Comparison of ENCODE assay signal across 14 cellular contexts in the genomic region with DNA sequence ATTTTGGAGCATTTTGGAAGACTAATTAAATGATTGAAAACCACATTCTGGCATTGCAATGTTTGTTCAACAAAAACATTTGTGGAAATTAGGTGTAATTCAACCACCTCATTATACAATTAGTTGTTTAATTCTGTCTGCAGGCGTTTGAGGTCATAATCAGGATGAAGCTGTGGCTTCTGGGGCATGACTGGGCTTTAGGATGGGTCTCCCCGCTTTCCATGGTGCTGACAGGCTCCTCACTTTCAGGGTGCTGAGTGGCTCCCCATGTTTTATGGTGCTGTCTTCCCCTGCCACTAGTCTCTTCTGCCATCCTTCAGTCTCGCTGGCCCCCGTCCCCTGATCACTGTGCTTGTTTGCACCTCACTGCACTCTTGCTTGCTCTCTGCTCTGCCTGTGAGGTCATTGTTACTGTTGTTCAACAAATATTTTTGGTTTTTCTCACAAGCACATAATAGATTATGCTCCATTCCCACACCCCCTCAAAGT. TPM values are rescaled to one million over a fixed set of nuclear protein-coding genes. Genes with fewer than 3 reads are reported as not detected.
A peak's percentile ranks its signal among the peaks of the same experiment; 100 is the strongest.
DNase-seq lines count a peak whose midpoint lies in the region; ATAC-seq and TF ChIP-seq lines count a peak whose summit lies in the region.
"Had no signal": no experiment of that assay in that cellular context is flagged by ENCODE, and none has a peak within 500 bp of the region (broad histone marks: within the 10 kb centered on the region; RNA-seq: fewer than 3 reads in every experiment).

No MANE protein-coding gene starts in this region.

- 30 to 31% methylated on average over 4 of the region's 4 CpGs for WGBS in GM23248 (ENCODE audit: low coverage in 1 of 2, low lambda C conversion rate in 2 of 2, missing lambda C conversion rate in 2 of 2), 2 experiments
- WGBS in aorta, 2 donors: 84 to 85% methylated on average over 4 of the region's 4 CpGs

- in situ Hi-C loops in GM23248 (cut with MboI): no loop called here

- no peak overlapping the region for H3K4me2 ChIP-seq in GM23248 (ENCODE audit: unreplicated experiment)

- H3K4me3 ChIP-seq in H7 (ENCODE audit: insufficient read depth, low read depth, low read length) (no peak overlapping the region), RWPE2 (ENCODE audit: severe bottlenecking) (no peak overlapping the region), GM23248 (no peak overlapping the region), aorta (ENCODE audit: low read length in 2 of 2) (no peak overlapping the region)

- H3K4me1 ChIP-seq in RWPE2 (ENCODE audit: insufficient read depth, poor library complexity, severe bottlenecking) (no peaks in the 10 kb centered on the region), GM23248 (ENCODE audit: insufficient read depth) (no peaks in the 10 kb centered on the region), aorta (ENCODE audit: control insufficient read depth in 1 of 2, insufficient read depth in 2 of 2, low read length in 2 of 2) (no peaks in the 10 kb centered on the region)

- H2AFZ ChIP-seq in GM23248: no peak overlapping the region

- no peaks in the 10 kb centered on the region for H3K79me2 ChIP-seq in GM23248 (ENCODE audit: insufficient read depth)

- intact Hi-C loops in aorta (cut with DNase I): no loop called here
- intact Hi-C loops in activated T-helper 2 cell treated with anti-CD3 and anti-CD28 coated beads, Interferon-gamma antibody, Interleukin-2, Interleukin-4, amounts not matched to agents 10 μg/mL and 5 μg/mL and 100 μg/mL, durations not matched to agents 14 hours and 24 hours and 36 hours (cut with micrococcal nuclease): no loop called here

- ATAC-seq in RWPE2 (ENCODE audit: low read depth) (no peak), aorta (ENCODE audit: low FRiP score) (no peak)

- no peak overlapping the region for H3K27ac ChIP-seq in RWPE2 (ENCODE audit: poor library complexity, severe bottlenecking)
- H3K27ac ChIP-seq in GM23248: no peak overlapping the region
- H3K27ac ChIP-seq in aorta (ENCODE audit: low read depth in 1 of 2, low read length in 2 of 2): no peak overlapping the region

- H3K27ac Mint-ChIP-seq in activated T-helper 2 cell treated with anti-CD3 and anti-CD28 coated beads, Interferon-gamma antibody, Interleukin-2, Interleukin-4, amounts not matched to agents 10 μg/mL and 5 μg/mL and 100 μg/mL, durations not matched to agents 14 hours and 24 hours and 36 hours: no peak overlapping the region
- H3K27ac Mint-ChIP-seq: B cell; CD4-positive, alpha-beta T cell; IgD-negative memory B cell had no signal

- peaks cover 7% of the 10 kb centered on the region for H3K4me1 Mint-ChIP-seq in activated T-helper 2 cell treated with anti-CD3 and anti-CD28 coated beads, Interferon-gamma antibody, Interleukin-2, Interleukin-4, amounts not matched to agents 10 μg/mL and 5 μg/mL and 100 μg/mL, durations not matched to agents 14 hours and 24 hours and 36 hours (ENCODE audit: low read depth)

- no peaks in the 10 kb centered on the region for H4K20me1 ChIP-seq in GM23248 (ENCODE audit: insufficient read depth)

- H3K36me3 ChIP-seq in H7 (replicated peaks; ENCODE audit: control insufficient read depth, insufficient read depth, low read length): no peaks in the 10 kb centered on the region
- no peaks in the 10 kb centered on the region for H3K36me3 ChIP-seq in RWPE2 (ENCODE audit: low read depth)
- no peaks in the 10 kb centered on the region for H3K36me3 ChIP-seq in GM23248 (ENCODE audit: low read depth)
- H3K36me3 ChIP-seq in aorta (ENCODE audit: control insufficient read depth in 1 of 2, insufficient read depth in 2 of 2, low read length in 1 of 2): no peaks in the 10 kb centered on the region

- H3K9me3 Mint-ChIP-seq in activated T-helper 2 cell treated with anti-CD3 and anti-CD28 coated beads, Interferon-gamma antibody, Interleukin-2, Interleukin-4, amounts not matched to agents 10 μg/mL and 5 μg/mL and 100 μg/mL, durations not matched to agents 14 hours and 24 hours and 36 hours: no peaks in the 10 kb centered on the region
- H3K9me3 Mint-ChIP-seq: CD4-positive, alpha-beta T cell; IgD-negative memory B cell had no signal

- no peaks in the 10 kb centered on the region for H3K9me2 ChIP-seq in GM23248 (ENCODE audit: insufficient read depth)

- DNase-seq in activated effector memory CD4-positive, alpha-beta T cell treated with anti-CD3 and anti-CD28 coated beads, Interleukin-2, amount 50 U/mL, for 16 hours: peak; percentile 28
- no peak for DNase-seq in activated effector memory CD4-positive, alpha-beta T cell treated with Interleukin-2 at 50 U/mL for 16 hours
- DNase-seq in H7 (peak; percentile 6), RWPE2 (ENCODE audit: low spot score) (peak; percentile 46), GM23248 (no peak), aorta (no peak)
- no peak for DNase-seq in activated T-helper 2 cell treated with anti-CD3 and anti-CD28 coated beads, Interferon-gamma antibody, Interleukin-2, Interleukin-4, amounts not matched to agents 10 μg/mL and 5 μg/mL and 100 μg/mL, durations not matched to agents 14 hours and 24 hours and 36 hours (ENCODE audit: low spot score)
- DNase-seq: 8988T, DND-41, GDM1, KG1 had no signal

- H3K27me3 ChIP-seq in H7 (ENCODE audit: control insufficient read depth, insufficient read depth, low read length) (no peaks in the 10 kb centered on the region), RWPE2 (ENCODE audit: insufficient read depth, poor library complexity, severe bottlenecking) (peaks cover 11% of the 10 kb centered on the region), GM23248 (replicated peaks; ENCODE audit: insufficient read depth) (no peaks in the 10 kb centered on the region), aorta (ENCODE audit: control insufficient read depth in 1 of 2, insufficient read depth in 2 of 2, low read length in 1 of 2) (no peaks in the 10 kb centered on the region)

- no peaks in the 10 kb centered on the region for H3F3A ChIP-seq in GM23248 (ENCODE audit: insufficient read depth)

- H3K36me3 Mint-ChIP-seq in activated T-helper 2 cell treated with anti-CD3 and anti-CD28 coated beads, Interferon-gamma antibody, Interleukin-2, Interleukin-4, amounts not matched to agents 10 μg/mL and 5 μg/mL and 100 μg/mL, durations not matched to agents 14 hours and 24 hours and 36 hours (ENCODE audit: low read depth): no peaks in the 10 kb centered on the region

- H3K27me3 Mint-ChIP-seq in activated T-helper 2 cell treated with anti-CD3 and anti-CD28 coated beads, Interferon-gamma antibody, Interleukin-2, Interleukin-4, amounts not matched to agents 10 μg/mL and 5 μg/mL and 100 μg/mL, durations not matched to agents 14 hours and 24 hours and 36 hours (ENCODE audit: low read depth): peaks cover 5% of the 10 kb centered on the region
- H3K27me3 Mint-ChIP-seq: B cell; CD4-positive, alpha-beta T cell had no signal

- no peak overlapping the region for H3K9ac ChIP-seq in GM23248

- H3K4me3 Mint-ChIP-seq in activated T-helper 2 cell treated with anti-CD3 and anti-CD28 coated beads, Interferon-gamma antibody, Interleukin-2, Interleukin-4, amounts not matched to agents 10 μg/mL and 5 μg/mL and 100 μg/mL, durations not matched to agents 14 hours and 24 hours and 36 hours (ENCODE audit: low read depth): no peak overlapping the region
- H3K4me3 Mint-ChIP-seq: B cell; CD4-positive, alpha-beta T cell; IgD-negative memory B cell had no signal

- TF ChIP-seq CTCF in RWPE2 (IDR thresholded peaks at IDR 0.05; ENCODE audit: poor library complexity, severe bottlenecking): no peak

- H3K9me3 ChIP-seq in RWPE2 (ENCODE audit: severe bottlenecking): no peaks in the 10 kb centered on the region
- no peaks in the 10 kb centered on the region for H3K9me3 ChIP-seq in GM23248 (ENCODE audit: low read depth)
- no peaks in the 10 kb centered on the region for H3K9me3 ChIP-seq in aorta (ENCODE audit: control insufficient read depth, low read length)

RNA-seq across cellular contexts. Expression of a gene that starts 25.5 kb away (rescaled TPM):
- total RNA-seq in H7 (2014; rRNA removed; shearing (Covaris generic)): not detected in 2 replicates
- total RNA-seq in GM23248 (2014; rRNA removed; shearing (Covaris generic)): not detected in 2 replicates
- polyA plus RNA-seq in GM23248 (2016; fragmentation: Nextera tagmentation; extraction: Ambion mirVana): not detected in 2 replicates
- total RNA-seq in aorta: under 1 TPM; 0.57 to 0.68 TPM
- under 1 TPM in 1 of 2 donors, not detected in 1; 0.03 TPM for polyA plus RNA-seq in aorta
- total RNA-seq in activated T-helper 2 cell treated with anti-CD3 and anti-CD28 coated beads, Interferon-gamma antibody, Interleukin-2, Interleukin-4, amounts not matched to agents 10 μg/mL and 5 μg/mL and 100 μg/mL, durations not matched to agents 14 hours and 24 hours and 36 hours: 3.0 and 3.3 TPM in 2 replicates

Comparison
In these comparisons a context has a peak if more than half of its experiments do, and no peak if none do; other contexts are left out.
1. DNase-seq: peak in activated effector memory CD4-positive, alpha-beta T cell treated with anti-CD3 and anti-CD28 coated beads, Interleukin-2, amount 50 U/mL, for 16 hours (single experiment), H7 (single experiment) and RWPE2 (single experiment); none in activated effector memory CD4-positive, alpha-beta T cell treated with Interleukin-2 at 50 U/mL for 16 hours (single experiment), GM23248 (single experiment), aorta (0 of 2) and activated T-helper 2 cell treated with anti-CD3 and anti-CD28 coated beads, Interferon-gamma antibody, Interleukin-2, Interleukin-4, amounts not matched to agents 10 μg/mL and 5 μg/mL and 100 μg/mL, durations not matched to agents 14 hours and 24 hours and 36 hours (single experiment).